ENCODE assay signal across 2 cellular contexts in the genomic region with DNA sequence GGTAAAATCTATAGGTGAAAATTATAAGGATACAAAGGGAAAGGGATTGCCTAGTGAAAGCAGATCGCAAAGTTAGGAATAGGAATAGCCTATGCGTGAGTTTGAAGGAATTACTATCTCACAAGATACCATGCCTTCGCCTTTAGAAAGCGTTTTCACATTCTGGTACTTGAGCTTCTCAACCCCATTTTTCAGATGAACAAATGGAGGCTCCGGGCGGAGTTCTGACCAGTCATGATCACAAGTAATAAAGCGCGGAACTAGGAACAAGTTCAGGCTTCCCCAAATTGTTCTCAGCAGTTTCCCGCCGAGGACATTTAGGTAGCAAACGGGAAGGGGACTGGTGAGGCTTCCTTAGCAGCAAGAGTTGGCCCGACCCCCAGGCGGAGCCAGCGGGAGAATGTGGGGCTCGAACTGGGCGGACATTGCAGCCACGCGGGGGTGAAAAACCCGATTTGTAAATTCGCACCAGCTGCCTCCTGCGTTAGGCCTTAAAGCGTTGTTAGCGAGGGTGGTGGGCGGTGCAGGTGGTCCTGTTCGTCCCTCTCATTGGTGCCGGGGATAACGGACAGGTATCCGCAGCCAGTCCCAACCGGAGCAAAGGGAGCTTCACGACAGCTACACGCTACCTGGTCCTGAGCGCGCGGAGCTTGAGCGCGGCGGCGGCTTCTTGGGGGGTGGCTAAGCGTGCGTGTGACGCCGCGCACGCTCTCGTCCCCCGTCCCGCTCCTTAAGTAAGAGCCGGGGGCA.
TF ChIP-seq lines count a peak whose summit lies in the region.

No MANE protein-coding gene starts in this region.

TF ChIP-seq in SK-N-SH, 30 proteins besides CTCF, POLR2A, EP300 and RAD21 (continued from another document):
- TF ChIP-seq, protein P1, sequence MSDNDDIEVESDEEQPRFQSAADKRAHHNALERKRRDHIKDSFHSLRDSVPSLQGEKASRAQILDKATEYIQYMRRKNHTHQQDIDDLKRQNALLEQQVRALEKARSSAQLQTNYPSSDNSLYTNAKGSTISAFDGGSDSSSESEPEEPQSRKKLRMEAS (IDR thresholded peaks at IDR 0.05; ENCODE audit: low read depth) = no peak
- no peak for TF ChIP-seq JUND (IDR thresholded peaks at IDR 0.05)
- no peak for TF ChIP-seq MEF2A (IDR thresholded peaks at IDR 0.05; ENCODE audit: borderline replicate concordance, low read depth)
- TF ChIP-seq, protein P2, sequence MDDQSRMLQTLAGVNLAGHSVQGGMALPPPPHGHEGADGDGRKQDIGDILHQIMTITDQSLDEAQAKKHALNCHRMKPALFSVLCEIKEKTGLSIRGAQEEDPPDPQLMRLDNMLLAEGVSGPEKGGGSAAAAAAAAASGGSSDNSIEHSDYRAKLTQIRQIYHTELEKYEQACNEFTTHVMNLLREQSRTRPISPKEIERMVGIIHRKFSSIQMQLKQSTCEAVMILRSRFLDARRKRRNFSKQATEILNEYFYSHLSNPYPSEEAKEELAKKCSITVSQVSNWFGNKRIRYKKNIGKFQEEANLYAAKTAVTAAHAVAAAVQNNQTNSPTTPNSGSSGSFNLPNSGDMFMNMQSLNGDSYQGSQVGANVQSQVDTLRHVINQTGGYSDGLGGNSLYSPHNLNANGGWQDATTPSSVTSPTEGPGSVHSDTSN (IDR thresholded peaks at IDR 0.05) = no peak
- TF ChIP-seq CHD2 (IDR thresholded peaks at IDR 0.05; ENCODE audit: low read length, partially characterized antibody) = no peak
- TF ChIP-seq, protein P3, sequence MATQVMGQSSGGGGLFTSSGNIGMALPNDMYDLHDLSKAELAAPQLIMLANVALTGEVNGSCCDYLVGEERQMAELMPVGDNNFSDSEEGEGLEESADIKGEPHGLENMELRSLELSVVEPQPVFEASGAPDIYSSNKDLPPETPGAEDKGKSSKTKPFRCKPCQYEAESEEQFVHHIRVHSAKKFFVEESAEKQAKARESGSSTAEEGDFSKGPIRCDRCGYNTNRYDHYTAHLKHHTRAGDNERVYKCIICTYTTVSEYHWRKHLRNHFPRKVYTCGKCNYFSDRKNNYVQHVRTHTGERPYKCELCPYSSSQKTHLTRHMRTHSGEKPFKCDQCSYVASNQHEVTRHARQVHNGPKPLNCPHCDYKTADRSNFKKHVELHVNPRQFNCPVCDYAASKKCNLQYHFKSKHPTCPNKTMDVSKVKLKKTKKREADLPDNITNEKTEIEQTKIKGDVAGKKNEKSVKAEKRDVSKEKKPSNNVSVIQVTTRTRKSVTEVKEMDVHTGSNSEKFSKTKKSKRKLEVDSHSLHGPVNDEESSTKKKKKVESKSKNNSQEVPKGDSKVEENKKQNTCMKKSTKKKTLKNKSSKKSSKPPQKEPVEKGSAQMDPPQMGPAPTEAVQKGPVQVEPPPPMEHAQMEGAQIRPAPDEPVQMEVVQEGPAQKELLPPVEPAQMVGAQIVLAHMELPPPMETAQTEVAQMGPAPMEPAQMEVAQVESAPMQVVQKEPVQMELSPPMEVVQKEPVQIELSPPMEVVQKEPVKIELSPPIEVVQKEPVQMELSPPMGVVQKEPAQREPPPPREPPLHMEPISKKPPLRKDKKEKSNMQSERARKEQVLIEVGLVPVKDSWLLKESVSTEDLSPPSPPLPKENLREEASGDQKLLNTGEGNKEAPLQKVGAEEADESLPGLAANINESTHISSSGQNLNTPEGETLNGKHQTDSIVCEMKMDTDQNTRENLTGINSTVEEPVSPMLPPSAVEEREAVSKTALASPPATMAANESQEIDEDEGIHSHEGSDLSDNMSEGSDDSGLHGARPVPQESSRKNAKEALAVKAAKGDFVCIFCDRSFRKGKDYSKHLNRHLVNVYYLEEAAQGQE (IDR thresholded peaks at IDR 0.05; ENCODE audit: low read depth, low read length) = no peak
- no peak for TF ChIP-seq FOXJ3 (CRISPR knock-in tag; IDR thresholded peaks at IDR 0.05)
- TF ChIP-seq POLR2AphosphoS5 (IDR thresholded peaks at IDR 0.05; ENCODE audit: low read depth, low read length) = no peak
- TF ChIP-seq, protein P4, sequence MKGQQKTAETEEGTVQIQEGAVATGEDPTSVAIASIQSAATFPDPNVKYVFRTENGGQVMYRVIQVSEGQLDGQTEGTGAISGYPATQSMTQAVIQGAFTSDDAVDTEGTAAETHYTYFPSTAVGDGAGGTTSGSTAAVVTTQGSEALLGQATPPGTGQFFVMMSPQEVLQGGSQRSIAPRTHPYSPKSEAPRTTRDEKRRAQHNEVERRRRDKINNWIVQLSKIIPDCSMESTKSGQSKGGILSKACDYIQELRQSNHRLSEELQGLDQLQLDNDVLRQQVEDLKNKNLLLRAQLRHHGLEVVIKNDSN (IDR thresholded peaks at IDR 0.05; ENCODE audit: borderline replicate concordance, low read depth) = no peak
- TF ChIP-seq GABPA (IDR thresholded peaks at IDR 0.05; ENCODE audit: low read depth) = no peak
- TF ChIP-seq, protein P5, sequence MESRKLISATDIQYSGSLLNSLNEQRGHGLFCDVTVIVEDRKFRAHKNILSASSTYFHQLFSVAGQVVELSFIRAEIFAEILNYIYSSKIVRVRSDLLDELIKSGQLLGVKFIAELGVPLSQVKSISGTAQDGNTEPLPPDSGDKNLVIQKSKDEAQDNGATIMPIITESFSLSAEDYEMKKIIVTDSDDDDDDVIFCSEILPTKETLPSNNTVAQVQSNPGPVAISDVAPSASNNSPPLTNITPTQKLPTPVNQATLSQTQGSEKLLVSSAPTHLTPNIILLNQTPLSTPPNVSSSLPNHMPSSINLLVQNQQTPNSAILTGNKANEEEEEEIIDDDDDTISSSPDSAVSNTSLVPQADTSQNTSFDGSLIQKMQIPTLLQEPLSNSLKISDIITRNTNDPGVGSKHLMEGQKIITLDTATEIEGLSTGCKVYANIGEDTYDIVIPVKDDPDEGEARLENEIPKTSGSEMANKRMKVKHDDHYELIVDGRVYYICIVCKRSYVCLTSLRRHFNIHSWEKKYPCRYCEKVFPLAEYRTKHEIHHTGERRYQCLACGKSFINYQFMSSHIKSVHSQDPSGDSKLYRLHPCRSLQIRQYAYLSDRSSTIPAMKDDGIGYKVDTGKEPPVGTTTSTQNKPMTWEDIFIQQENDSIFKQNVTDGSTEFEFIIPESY (IDR thresholded peaks at IDR 0.05; ENCODE audit: borderline replicate concordance, low read depth) = no peak

TF ChIP-seq in SK-N-SH treated with all-trans-retinoic acid at 6 μM for 48 hours, 23 proteins besides CTCF, POLR2A, EP300 and RAD21 (continued from another document):
- TF ChIP-seq, protein P6, sequence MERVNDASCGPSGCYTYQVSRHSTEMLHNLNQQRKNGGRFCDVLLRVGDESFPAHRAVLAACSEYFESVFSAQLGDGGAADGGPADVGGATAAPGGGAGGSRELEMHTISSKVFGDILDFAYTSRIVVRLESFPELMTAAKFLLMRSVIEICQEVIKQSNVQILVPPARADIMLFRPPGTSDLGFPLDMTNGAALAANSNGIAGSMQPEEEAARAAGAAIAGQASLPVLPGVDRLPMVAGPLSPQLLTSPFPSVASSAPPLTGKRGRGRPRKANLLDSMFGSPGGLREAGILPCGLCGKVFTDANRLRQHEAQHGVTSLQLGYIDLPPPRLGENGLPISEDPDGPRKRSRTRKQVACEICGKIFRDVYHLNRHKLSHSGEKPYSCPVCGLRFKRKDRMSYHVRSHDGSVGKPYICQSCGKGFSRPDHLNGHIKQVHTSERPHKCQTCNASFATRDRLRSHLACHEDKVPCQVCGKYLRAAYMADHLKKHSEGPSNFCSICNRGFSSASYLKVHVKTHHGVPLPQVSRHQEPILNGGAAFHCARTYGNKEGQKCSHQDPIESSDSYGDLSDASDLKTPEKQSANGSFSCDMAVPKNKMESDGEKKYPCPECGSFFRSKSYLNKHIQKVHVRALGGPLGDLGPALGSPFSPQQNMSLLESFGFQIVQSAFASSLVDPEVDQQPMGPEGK (CRISPR knock-in tag; IDR thresholded peaks at IDR 0.05; ENCODE audit: borderline replicate concordance) = no peak
- TF ChIP-seq ZNF70 (CRISPR knock-in tag; IDR thresholded peaks at IDR 0.05) = no peak
- TF ChIP-seq ESRRG (CRISPR knock-in tag; IDR thresholded peaks at IDR 0.05) = no peak
- TF ChIP-seq ISL1 (CRISPR knock-in tag; IDR thresholded peaks at IDR 0.05) = no peak
- TF ChIP-seq, protein P7, sequence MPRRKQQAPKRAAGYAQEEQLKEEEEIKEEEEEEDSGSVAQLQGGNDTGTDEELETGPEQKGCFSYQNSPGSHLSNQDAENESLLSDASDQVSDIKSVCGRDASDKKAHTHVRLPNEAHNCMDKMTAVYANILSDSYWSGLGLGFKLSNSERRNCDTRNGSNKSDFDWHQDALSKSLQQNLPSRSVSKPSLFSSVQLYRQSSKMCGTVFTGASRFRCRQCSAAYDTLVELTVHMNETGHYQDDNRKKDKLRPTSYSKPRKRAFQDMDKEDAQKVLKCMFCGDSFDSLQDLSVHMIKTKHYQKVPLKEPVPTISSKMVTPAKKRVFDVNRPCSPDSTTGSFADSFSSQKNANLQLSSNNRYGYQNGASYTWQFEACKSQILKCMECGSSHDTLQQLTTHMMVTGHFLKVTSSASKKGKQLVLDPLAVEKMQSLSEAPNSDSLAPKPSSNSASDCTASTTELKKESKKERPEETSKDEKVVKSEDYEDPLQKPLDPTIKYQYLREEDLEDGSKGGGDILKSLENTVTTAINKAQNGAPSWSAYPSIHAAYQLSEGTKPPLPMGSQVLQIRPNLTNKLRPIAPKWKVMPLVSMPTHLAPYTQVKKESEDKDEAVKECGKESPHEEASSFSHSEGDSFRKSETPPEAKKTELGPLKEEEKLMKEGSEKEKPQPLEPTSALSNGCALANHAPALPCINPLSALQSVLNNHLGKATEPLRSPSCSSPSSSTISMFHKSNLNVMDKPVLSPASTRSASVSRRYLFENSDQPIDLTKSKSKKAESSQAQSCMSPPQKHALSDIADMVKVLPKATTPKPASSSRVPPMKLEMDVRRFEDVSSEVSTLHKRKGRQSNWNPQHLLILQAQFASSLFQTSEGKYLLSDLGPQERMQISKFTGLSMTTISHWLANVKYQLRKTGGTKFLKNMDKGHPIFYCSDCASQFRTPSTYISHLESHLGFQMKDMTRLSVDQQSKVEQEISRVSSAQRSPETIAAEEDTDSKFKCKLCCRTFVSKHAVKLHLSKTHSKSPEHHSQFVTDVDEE (CRISPR knock-in tag; IDR thresholded peaks at IDR 0.05) = no peak
- TF ChIP-seq, protein P8, sequence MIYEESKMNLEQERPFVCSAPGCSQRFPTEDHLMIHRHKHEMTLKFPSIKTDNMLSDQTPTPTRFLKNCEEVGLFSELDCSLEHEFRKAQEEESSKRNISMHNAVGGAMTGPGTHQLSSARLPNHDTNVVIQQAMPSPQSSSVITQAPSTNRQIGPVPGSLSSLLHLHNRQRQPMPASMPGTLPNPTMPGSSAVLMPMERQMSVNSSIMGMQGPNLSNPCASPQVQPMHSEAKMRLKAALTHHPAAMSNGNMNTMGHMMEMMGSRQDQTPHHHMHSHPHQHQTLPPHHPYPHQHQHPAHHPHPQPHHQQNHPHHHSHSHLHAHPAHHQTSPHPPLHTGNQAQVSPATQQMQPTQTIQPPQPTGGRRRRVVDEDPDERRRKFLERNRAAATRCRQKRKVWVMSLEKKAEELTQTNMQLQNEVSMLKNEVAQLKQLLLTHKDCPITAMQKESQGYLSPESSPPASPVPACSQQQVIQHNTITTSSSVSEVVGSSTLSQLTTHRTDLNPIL (CRISPR knock-in tag; IDR thresholded peaks at IDR 0.05; ENCODE audit: low read depth) = no peak
- TF ChIP-seq, protein P9, sequence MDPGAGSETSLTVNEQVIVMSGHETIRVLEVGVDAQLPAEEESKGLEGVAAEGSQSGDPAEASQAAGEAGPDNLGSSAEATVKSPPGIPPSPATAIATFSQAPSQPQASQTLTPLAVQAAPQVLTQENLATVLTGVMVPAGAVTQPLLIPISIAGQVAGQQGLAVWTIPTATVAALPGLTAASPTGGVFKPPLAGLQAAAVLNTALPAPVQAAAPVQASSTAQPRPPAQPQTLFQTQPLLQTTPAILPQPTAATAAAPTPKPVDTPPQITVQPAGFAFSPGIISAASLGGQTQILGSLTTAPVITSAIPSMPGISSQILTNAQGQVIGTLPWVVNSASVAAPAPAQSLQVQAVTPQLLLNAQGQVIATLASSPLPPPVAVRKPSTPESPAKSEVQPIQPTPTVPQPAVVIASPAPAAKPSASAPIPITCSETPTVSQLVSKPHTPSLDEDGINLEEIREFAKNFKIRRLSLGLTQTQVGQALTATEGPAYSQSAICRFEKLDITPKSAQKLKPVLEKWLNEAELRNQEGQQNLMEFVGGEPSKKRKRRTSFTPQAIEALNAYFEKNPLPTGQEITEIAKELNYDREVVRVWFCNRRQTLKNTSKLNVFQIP (CRISPR knock-in tag; IDR thresholded peaks at IDR 0.05; ENCODE audit: borderline replicate concordance, low read depth) = no peak
- no peak for TF ChIP-seq OSR1 (CRISPR knock-in tag; IDR thresholded peaks at IDR 0.05)
- no peak for TF ChIP-seq CSDC2 (CRISPR knock-in tag; IDR thresholded peaks at IDR 0.05)
- TF ChIP-seq BACH2 (CRISPR knock-in tag; IDR thresholded peaks at IDR 0.05; ENCODE audit: borderline replicate concordance) = no peak
